Comparison of ENCODE assay signal across 1 cellular context in genomic region chr9:34493972-34494535, GRCh38.
TF ChIP-seq lines count a peak whose summit lies in the region.

No MANE protein-coding gene starts in this region.

TF ChIP-seq in HepG2, 621 proteins besides CTCF, POLR2A, EP300 and RAD21 (continued from another document and continues in another):
- no peak for TF ChIP-seq ZBTB1 (CRISPR knock-in tag; IDR thresholded peaks at IDR 0.05; ENCODE audit: borderline replicate concordance)
- TF ChIP-seq TEAD2 (CRISPR knock-in tag; IDR thresholded peaks at IDR 0.05), result no peak
- no peak for TF ChIP-seq ZFP1 (CRISPR knock-in tag; IDR thresholded peaks at IDR 0.05)
- no peak for TF ChIP-seq SSRP1 (CRISPR knock-in tag; IDR thresholded peaks at IDR 0.05)
- no peak for TF ChIP-seq ZNF138 (CRISPR knock-in tag; IDR thresholded peaks at IDR 0.05; ENCODE audit: low read depth)
- no peak for TF ChIP-seq SNAI1 (CRISPR knock-in tag; IDR thresholded peaks at IDR 0.05; ENCODE audit: borderline replicate concordance)
- no peak for TF ChIP-seq ZNF451 (CRISPR knock-in tag; IDR thresholded peaks at IDR 0.05)
- peak; percentile 25 for TF ChIP-seq XRCC5 (optimal IDR thresholded peaks at IDR 0.05; ENCODE audit: low read length)
- peak; percentile 89 to 97 for TF ChIP-seq REST (IDR thresholded peaks at IDR 0.05; ENCODE audit: borderline replicate concordance in 1 of 2, low read depth in 1 of 2, low read length in 2 of 2)
- peak; percentile 70; the same call in 1 of the 2 replicates for TF ChIP-seq KLF6 (CRISPR knock-in tag; IDR thresholded peaks at IDR 0.05)
- TF ChIP-seq SOX13 (IDR thresholded peaks at IDR 0.05), result no peak
- no peak for TF ChIP-seq SOX13 (CRISPR knock-in tag; conservative IDR thresholded peaks at IDR 0.05 in 1 of 2, IDR thresholded peaks at IDR 0.05 in 1 of 2)
- no peak for TF ChIP-seq ZBTB39 (CRISPR knock-in tag; IDR thresholded peaks at IDR 0.05)
- TF ChIP-seq E2F2 (CRISPR knock-in tag; IDR thresholded peaks at IDR 0.05; ENCODE audit: borderline replicate concordance), result no peak
- no peak for TF ChIP-seq ZNF121 (CRISPR knock-in tag; IDR thresholded peaks at IDR 0.05)
- TF ChIP-seq MIXL1 (CRISPR knock-in tag; IDR thresholded peaks at IDR 0.05), result peak; percentile 53; the same call in 1 of the 2 replicates
- no peak for TF ChIP-seq ZNF550 (CRISPR knock-in tag; IDR thresholded peaks at IDR 0.05; ENCODE audit: borderline replicate concordance)
- TF ChIP-seq ATF2 (CRISPR knock-in tag; IDR thresholded peaks at IDR 0.05), result no peak
- no peak for TF ChIP-seq ZNF703 (CRISPR knock-in tag; IDR thresholded peaks at IDR 0.05; ENCODE audit: borderline replicate concordance)
- TF ChIP-seq ZNF232 (CRISPR knock-in tag; IDR thresholded peaks at IDR 0.05; ENCODE audit: borderline replicate concordance), result peak; percentile 50; the same call in 1 of the 2 replicates
- no peak for TF ChIP-seq CAMTA2 (CRISPR knock-in tag; IDR thresholded peaks at IDR 0.05; ENCODE audit: borderline replicate concordance)
- no peak for TF ChIP-seq CSRNP1 (CRISPR knock-in tag; IDR thresholded peaks at IDR 0.05)
- TF ChIP-seq TFDP1 (CRISPR knock-in tag; IDR thresholded peaks at IDR 0.05; ENCODE audit: borderline replicate concordance), result no peak
- TF ChIP-seq ZNF563 (CRISPR knock-in tag; IDR thresholded peaks at IDR 0.05), result no peak
- no peak for TF ChIP-seq ZNF414 (CRISPR knock-in tag; IDR thresholded peaks at IDR 0.05)
- no peak for TF ChIP-seq CC2D1A (CRISPR knock-in tag; IDR thresholded peaks at IDR 0.05)
- no peak for TF ChIP-seq ATF7-NPFF (CRISPR knock-in tag; IDR thresholded peaks at IDR 0.05; ENCODE audit: low read depth)
- TF ChIP-seq ZNF569 (CRISPR knock-in tag; IDR thresholded peaks at IDR 0.05; ENCODE audit: borderline replicate concordance), result no peak
- no peak for TF ChIP-seq NCOA1 (CRISPR knock-in tag; IDR thresholded peaks at IDR 0.05)
- no peak for TF ChIP-seq ZNF547 (CRISPR knock-in tag; IDR thresholded peaks at IDR 0.05)
- no peak for TF ChIP-seq ZNF30 (CRISPR knock-in tag; IDR thresholded peaks at IDR 0.05)
- TF ChIP-seq NFRKB (IDR thresholded peaks at IDR 0.05), result no peak
- TF ChIP-seq CREBL2 (CRISPR knock-in tag; IDR thresholded peaks at IDR 0.05; ENCODE audit: borderline replicate concordance), result no peak
- no peak for TF ChIP-seq ZNF75D (CRISPR knock-in tag; IDR thresholded peaks at IDR 0.05; ENCODE audit: borderline replicate concordance)
- TF ChIP-seq NKX3-1 (CRISPR knock-in tag; IDR thresholded peaks at IDR 0.05), result 0 out of 2 replicates have a peak, but pooled peaks have one; percentile 60
- 0 out of 2 replicates have a peak, but pooled peaks have one; percentile 26 for TF ChIP-seq AHR (CRISPR knock-in tag; IDR thresholded peaks at IDR 0.05)
- no peak for TF ChIP-seq ZNF354B (CRISPR knock-in tag; IDR thresholded peaks at IDR 0.05)
- no peak for TF ChIP-seq PLRG1 (conservative IDR thresholded peaks at IDR 0.05)
- 0 out of 2 replicates have a peak, but pooled peaks have one; percentile 25 for TF ChIP-seq ZNF317 (CRISPR knock-in tag; IDR thresholded peaks at IDR 0.05)
- TF ChIP-seq ZNF281 (CRISPR knock-in tag; IDR thresholded peaks at IDR 0.05; ENCODE audit: borderline replicate concordance), result no peak
- TF ChIP-seq AFF4 (CRISPR knock-in tag; IDR thresholded peaks at IDR 0.05), result no peak
